In genomic region chr12:6573001-6573400, GRCh38 we compare ENCODE assay signal across 16 cellular contexts. TPM values are rescaled to one million over a fixed set of nuclear protein-coding genes. Genes with fewer than 3 reads are reported as not detected.
DNase-seq lines count a peak whose midpoint lies in the region; ATAC-seq and TF ChIP-seq lines count a peak whose summit lies in the region.
"Had no signal": no experiment of that assay in that cellular context is flagged by ENCODE, and none has a peak within 500 bp of the region (broad histone marks: within the 10 kb centered on the region; RNA-seq: fewer than 3 reads in every experiment).

No MANE protein-coding gene starts in this region.

- ATAC-seq in CD8-positive, alpha-beta T cell, result no peak
- ATAC-seq in T-helper 17 cell (no peak), GM18505 (IDR thresholded peaks at IDR 0.05; ENCODE audit: unreplicated experiment) (no peak)
- ATAC-seq in effector memory CD8-positive, alpha-beta T cell (replicated peaks), result no peak

- peak overlapping the region; percentile 62 for H3K27ac Mint-ChIP-seq in activated naive CD4-positive, alpha-beta T cell treated with anti-CD3 and anti-CD28 coated beads for 36 hours
- H3K27ac Mint-ChIP-seq in activated naive CD4-positive, alpha-beta T cell treated with anti-CD3 and anti-CD28 coated beads, Interleukin-2, amount 10 ng/mL, durations not matched to agents 7 days and 5 days, result no peak overlapping the region
- peak overlapping the region; percentile 37 for H3K27ac Mint-ChIP-seq in CD8-positive, alpha-beta T cell
- peak overlapping the region; percentile 88 for H3K27ac Mint-ChIP-seq in T-helper 17 cell
- peak overlapping the region in 1 of 2 donors; percentile 75 for H3K27ac Mint-ChIP-seq in effector memory CD8-positive, alpha-beta T cell
- H3K27ac Mint-ChIP-seq: B cell; CD4-positive, CD25-positive, alpha-beta regulatory T cell had no signal

- peaks cover 42% of the 10 kb centered on the region for H3K36me3 ChIP-seq in CD8-positive, alpha-beta T cell (ENCODE audit: insufficient read depth, low read length)

- H3K4me1 Mint-ChIP-seq in activated naive CD4-positive, alpha-beta T cell treated with anti-CD3 and anti-CD28 coated beads for 36 hours (ENCODE audit: low read depth), result peaks cover 50% of the 10 kb centered on the region
- peaks cover 20% of the 10 kb centered on the region for H3K4me1 Mint-ChIP-seq in activated naive CD4-positive, alpha-beta T cell treated with anti-CD3 and anti-CD28 coated beads, Interleukin-2, amount 10 ng/mL, durations not matched to agents 7 days and 5 days
- peaks cover 17% of the 10 kb centered on the region for H3K4me1 Mint-ChIP-seq in CD8-positive, alpha-beta T cell (ENCODE audit: low read depth)
- peaks cover 26% of the 10 kb centered on the region for H3K4me1 Mint-ChIP-seq in T-helper 17 cell
- H3K4me1 Mint-ChIP-seq in effector memory CD8-positive, alpha-beta T cell (ENCODE audit: low read depth in 2 of 2), result peaks cover 10 to 15% of the 10 kb centered on the region in 2 donors

- no peak overlapping the region for H3K27ac ChIP-seq in CD8-positive, alpha-beta T cell (ENCODE audit: low read depth, low read length)
- H3K27ac ChIP-seq: PC-9, SJCRH30 had no signal

- H3K4me3 Mint-ChIP-seq in activated naive CD4-positive, alpha-beta T cell treated with anti-CD3 and anti-CD28 coated beads for 36 hours, result no peak overlapping the region
- H3K4me3 Mint-ChIP-seq in activated naive CD4-positive, alpha-beta T cell treated with anti-CD3 and anti-CD28 coated beads, Interleukin-2, amount 10 ng/mL, durations not matched to agents 7 days and 5 days, result no peak overlapping the region
- H3K4me3 Mint-ChIP-seq in CD8-positive, alpha-beta T cell, result no peak overlapping the region
- H3K4me3 Mint-ChIP-seq in T-helper 17 cell, result no peak overlapping the region
- H3K4me3 Mint-ChIP-seq in effector memory CD8-positive, alpha-beta T cell, result no peak overlapping the region
- H3K4me3 Mint-ChIP-seq: B cell had no signal

- no peaks in the 10 kb centered on the region for H3K4me1 ChIP-seq in CD8-positive, alpha-beta T cell (ENCODE audit: insufficient read depth, low read length)
- H3K4me1 ChIP-seq: SJCRH30 had no signal

- peaks cover 49% of the 10 kb centered on the region for H3K36me3 Mint-ChIP-seq in activated naive CD4-positive, alpha-beta T cell treated with anti-CD3 and anti-CD28 coated beads for 36 hours (ENCODE audit: low read depth)
- H3K36me3 Mint-ChIP-seq in activated naive CD4-positive, alpha-beta T cell treated with anti-CD3 and anti-CD28 coated beads, Interleukin-2, amount 10 ng/mL, durations not matched to agents 7 days and 5 days, result peaks cover 68% of the 10 kb centered on the region
- H3K36me3 Mint-ChIP-seq in CD8-positive, alpha-beta T cell, result peaks cover 72% of the 10 kb centered on the region
- peaks cover 17% of the 10 kb centered on the region for H3K36me3 Mint-ChIP-seq in T-helper 17 cell (ENCODE audit: low read depth)
- peaks cover 100% of the 10 kb centered on the region for H3K36me3 Mint-ChIP-seq in effector memory CD8-positive, alpha-beta T cell (ENCODE audit: insufficient read depth)

- no peaks in the 10 kb centered on the region for H3K27me3 Mint-ChIP-seq in activated naive CD4-positive, alpha-beta T cell treated with anti-CD3 and anti-CD28 coated beads for 36 hours (ENCODE audit: low read depth)
- H3K27me3 Mint-ChIP-seq in activated naive CD4-positive, alpha-beta T cell treated with anti-CD3 and anti-CD28 coated beads, Interleukin-2, amount 10 ng/mL, durations not matched to agents 7 days and 5 days, result no peaks in the 10 kb centered on the region
- no peaks in the 10 kb centered on the region for H3K27me3 Mint-ChIP-seq in CD8-positive, alpha-beta T cell (ENCODE audit: low read depth)
- no peaks in the 10 kb centered on the region for H3K27me3 Mint-ChIP-seq in T-helper 17 cell
- H3K27me3 Mint-ChIP-seq in effector memory CD8-positive, alpha-beta T cell, result no peaks in the 10 kb centered on the region
- H3K27me3 Mint-ChIP-seq: B cell; CD4-positive, CD25-positive, alpha-beta regulatory T cell had no signal

- CTCF ChIA-PET in activated naive CD4-positive, alpha-beta T cell treated with anti-CD3 and anti-CD28 coated beads for 36 hours (lab: Charles Lee), result interaction anchor here (1.2 to 2.2 kb wide), 2 partner anchors 10 kb away, joined by 5 to 17 read pairs; no protein-coding TSS in a partner anchor
- CTCF ChIA-PET in activated naive CD4-positive, alpha-beta T cell treated with anti-CD3 and anti-CD28 coated beads, Interleukin-2, amount 10 ng/mL, durations not matched to agents 7 days and 5 days (lab: Charles Lee), result interaction anchor here (1.4 kb wide), 1 partner anchor 10 kb away, joined by 4 read pairs; no protein-coding TSS in a partner anchor
- CTCF ChIA-PET in CD8-positive, alpha-beta T cell (lab: Charles Lee), result interaction anchor here (1.0 to 2.9 kb wide), 2 partner anchors 10 to 55 kb away, joined by 5 to 9 read pairs; no protein-coding TSS in a partner anchor

- intact Hi-C loops in activated naive CD4-positive, alpha-beta T cell treated with anti-CD3 and anti-CD28 coated beads for 36 hours (cut with micrococcal nuclease), result no loop called here
- intact Hi-C loops in CD8-positive, alpha-beta T cell (cut with DNase I, micrococcal nuclease), result no loop called here
- intact Hi-C loops in posterior vena cava (cut with DNase I), result no loop called here

- DNase-seq in activated naive CD4-positive, alpha-beta T cell treated with anti-CD3 and anti-CD28 coated beads for 36 hours, result no peak
- no peak for DNase-seq in activated naive CD4-positive, alpha-beta T cell treated with anti-CD3 and anti-CD28 coated beads, Interleukin-2, amount 10 ng/mL, durations not matched to agents 7 days and 5 days
- no peak for DNase-seq in CD8-positive, alpha-beta T cell
- no peak for DNase-seq in T-helper 17 cell
- DNase-seq in posterior vena cava (ENCODE audit: low spot score), result peak; percentile 43
- no peak for DNase-seq in effector memory CD8-positive, alpha-beta T cell
- DNase-seq: CD4-positive, CD25-positive, alpha-beta regulatory T cell; NCI-H1105 treated with DMSO at 0.1 percent for 48 hours; NCI-H187 treated with DMSO at 0.1 percent for 48 hours; NCI-H2171; NCI-H446 treated with DMSO at 0.1 percent for 48 hours; NCI-H82 had no signal

- H3K4me3 ChIP-seq in CD8-positive, alpha-beta T cell (ENCODE audit: low read depth, low read length), result no peak overlapping the region
- H3K4me3 ChIP-seq: PC-9, SJCRH30 had no signal

- H3K9me3 Mint-ChIP-seq in activated naive CD4-positive, alpha-beta T cell treated with anti-CD3 and anti-CD28 coated beads for 36 hours, result no peaks in the 10 kb centered on the region
- H3K9me3 Mint-ChIP-seq in activated naive CD4-positive, alpha-beta T cell treated with anti-CD3 and anti-CD28 coated beads, Interleukin-2, amount 10 ng/mL, durations not matched to agents 7 days and 5 days, result no peaks in the 10 kb centered on the region
- H3K9me3 Mint-ChIP-seq in CD8-positive, alpha-beta T cell, result no peaks in the 10 kb centered on the region
- H3K9me3 Mint-ChIP-seq in effector memory CD8-positive, alpha-beta T cell, result no peaks in the 10 kb centered on the region
- H3K9me3 Mint-ChIP-seq: CD4-positive, CD25-positive, alpha-beta regulatory T cell had no signal

- no peak for TF ChIP-seq POLR2A in GM18505 (IDR thresholded peaks at IDR 0.05; ENCODE audit: borderline replicate concordance, extremely low read depth, insufficient read depth, insufficient read length)

- H3K27me3 ChIP-seq in CD8-positive, alpha-beta T cell (ENCODE audit: insufficient read depth, low read length), result no peaks in the 10 kb centered on the region
- H3K27me3 ChIP-seq: SJCRH30 had no signal

- POLR2A ChIA-PET in CD8-positive, alpha-beta T cell (lab: Charles Lee), result interaction anchor here (0.6 kb wide), 1 partner anchor 30 kb away, joined by 3 read pairs; no protein-coding TSS in a partner anchor

- TF ChIP-seq CTCF in CD8-positive, alpha-beta T cell (IDR thresholded peaks at IDR 0.05), result no peak

- H3K9me3 ChIP-seq in CD8-positive, alpha-beta T cell (ENCODE audit: low read length), result no peaks in the 10 kb centered on the region
- H3K9me3 ChIP-seq in T-helper 17 cell (ENCODE audit: control insufficient read depth, low read length, poor library complexity, severe bottlenecking), result no peaks in the 10 kb centered on the region
- H3K9me3 ChIP-seq: SJCRH30 had no signal

RNA-seq across cellular contexts. Expression of gene NOP2, which starts 4.9 kb away (rescaled TPM):
- total RNA-seq in activated naive CD4-positive, alpha-beta T cell treated with anti-CD3 and anti-CD28 coated beads for 36 hours, result 10 to 100 TPM; 61.3 to 62.9 TPM
- total RNA-seq in CD8-positive, alpha-beta T cell, result 10 to 100 TPM; 74.4 to 83.6 TPM
- total RNA-seq in T-helper 17 cell (100 to 1,000 TPM in 1 of 2 donors, 10 to 100 TPM in 1; 90.0 to 122 TPM), posterior vena cava (10 to 100 TPM; 18.6 to 27.1 TPM)

RNA-seq across cellular contexts. Expression of gene IFFO1, which starts 17.2 kb away (rescaled TPM):
- 1 to 10 TPM; 8.0 to 9.0 TPM for total RNA-seq in activated naive CD4-positive, alpha-beta T cell treated with anti-CD3 and anti-CD28 coated beads for 36 hours
- 10 to 100 TPM; 16.7 to 18.4 TPM for total RNA-seq in CD8-positive, alpha-beta T cell
- total RNA-seq in T-helper 17 cell (10 to 100 TPM; 29.3 to 37.3 TPM), posterior vena cava (10 to 100 TPM; 26.4 to 33.0 TPM)

RNA-seq across cellular contexts. Expression of gene CHD4, which starts 34.2 kb away (rescaled TPM):
- total RNA-seq in activated naive CD4-positive, alpha-beta T cell treated with anti-CD3 and anti-CD28 coated beads for 36 hours, result 100 to 1,000 TPM; 232 to 245 TPM
- 100 to 1,000 TPM; 289 to 295 TPM for total RNA-seq in CD8-positive, alpha-beta T cell
- 100 to 1,000 TPM; 461 to 574 TPM for total RNA-seq in T-helper 17 cell
- total RNA-seq in posterior vena cava, result 100 to 1,000 TPM; 160 to 169 TPM

RNA-seq across cellular contexts. Expression of gene GAPDH, which starts 38.7 kb away (rescaled TPM):
- 1,000 to 10,000 TPM; 6,537 to 6,787 TPM for total RNA-seq in activated naive CD4-positive, alpha-beta T cell treated with anti-CD3 and anti-CD28 coated beads for 36 hours
- total RNA-seq in CD8-positive, alpha-beta T cell, result 100 to 1,000 TPM; 503 to 513 TPM
- total RNA-seq in T-helper 17 cell (100 to 1,000 TPM; 640 to 695 TPM), posterior vena cava (1,000 to 10,000 TPM; 2,037 to 2,666 TPM)
